8 cellular contexts compared by ENCODE assay signal in genomic region chr19:44657211-44657921, GRCh38. TPM values are rescaled to one million over a fixed set of nuclear protein-coding genes. Genes with fewer than 3 reads are reported as not detected.
DNase-seq lines count a peak whose midpoint lies in the region; ATAC-seq lines count a peak whose summit lies in the region.

No MANE protein-coding gene starts in this region.

- H3K9ac ChIP-seq in mesenchymal stem cell (ENCODE audit: low read length), result no peak overlapping the region

- peak overlapping the region in 1 of 2 experiments; percentile 4 for H3K4me3 ChIP-seq in mesenchymal stem cell (ENCODE audit: insufficient read depth in 1 of 2, low read depth in 1 of 2, low read length in 2 of 2)

- no peak overlapping the region for H3K4me3 Mint-ChIP-seq in activated CD4-positive, alpha-beta T cell treated with anti-CD3 and anti-CD28 coated beads, Interleukin-2, amount 10 ng/mL, durations not matched to agents 7 days and 5 days

- no peak overlapping the region for H4K91ac ChIP-seq in mesenchymal stem cell (ENCODE audit: low read length)

- H3K36me3 ChIP-seq in mesenchymal stem cell (ENCODE audit: control insufficient read depth in 1 of 2, insufficient read depth in 2 of 2, low read depth in 1 of 2, low read length in 2 of 2), result peaks cover 70 to 85% of the 10 kb centered on the region in 2 experiments

- CTCF ChIA-PET in activated CD4-positive, alpha-beta T cell treated with anti-CD3 and anti-CD28 coated beads, Interleukin-2, amount 10 ng/mL, durations not matched to agents 7 days and 5 days (lab: Charles Lee), result interaction anchor here (0.9 to 1.9 kb wide), 5 partner anchors 9 to 113 kb away, joined by 3 to 6 read pairs (median 3); partner anchors contain the start of gene PVR

- no peak overlapping the region for H2BK120ac ChIP-seq in mesenchymal stem cell (ENCODE audit: low read depth, low read length)

- no peaks in the 10 kb centered on the region for H3K36me3 Mint-ChIP-seq in activated CD4-positive, alpha-beta T cell treated with anti-CD3 and anti-CD28 coated beads, Interleukin-2, amount 10 ng/mL, durations not matched to agents 7 days and 5 days (ENCODE audit: low read depth)

- peaks cover 39% of the 10 kb centered on the region for H3K79me1 ChIP-seq in mesenchymal stem cell (replicated peaks; ENCODE audit: low read length, poor library complexity, severe bottlenecking)

- H3K18ac ChIP-seq in mesenchymal stem cell (ENCODE audit: low read depth in 1 of 2, low read length in 2 of 2), result no peak overlapping the region

- no peaks in the 10 kb centered on the region for H3K27me3 Mint-ChIP-seq in activated CD4-positive, alpha-beta T cell treated with anti-CD3 and anti-CD28 coated beads, Interleukin-2, amount 10 ng/mL, durations not matched to agents 7 days and 5 days

- no peak for ATAC-seq in HG03159 (IDR thresholded peaks at IDR 0.05; ENCODE audit: unreplicated experiment)

- H2BK5ac ChIP-seq in mesenchymal stem cell (ENCODE audit: low read depth, low read length, poor library complexity, severe bottlenecking), result no peak overlapping the region

- no peak overlapping the region for H3K23ac ChIP-seq in mesenchymal stem cell (ENCODE audit: low read length in 2 of 2)

- H3K9me3 ChIP-seq in mesenchymal stem cell (ENCODE audit: control insufficient read depth, low read length), result no peaks in the 10 kb centered on the region

- H3K27ac ChIP-seq in mesenchymal stem cell (ENCODE audit: low read length, poor library complexity, severe bottlenecking), result no peak overlapping the region

- H2BK15ac ChIP-seq in mesenchymal stem cell (ENCODE audit: low read depth, poor library complexity, severe bottlenecking), result no peak overlapping the region

- peaks cover 6% of the 10 kb centered on the region for H3K4me1 Mint-ChIP-seq in activated CD4-positive, alpha-beta T cell treated with anti-CD3 and anti-CD28 coated beads, Interleukin-2, amount 10 ng/mL, durations not matched to agents 7 days and 5 days

- H3K4ac ChIP-seq in mesenchymal stem cell (ENCODE audit: low read depth in 1 of 2, low read length in 2 of 2), result no peak overlapping the region

- peaks cover 7% of the 10 kb centered on the region for H3K4me1 ChIP-seq in mesenchymal stem cell (ENCODE audit: control insufficient read depth, insufficient read depth, low read depth, low read length)

- H3K9me3 Mint-ChIP-seq in activated CD4-positive, alpha-beta T cell treated with anti-CD3 and anti-CD28 coated beads, Interleukin-2, amount 10 ng/mL, durations not matched to agents 7 days and 5 days, result no peaks in the 10 kb centered on the region

- no peak overlapping the region for H2AK5ac ChIP-seq in mesenchymal stem cell (ENCODE audit: low read length, severe bottlenecking)

- 59% methylated on average over 24 of the region's 25 CpGs for WGBS in mesenchymal stem cell

- H2BK12ac ChIP-seq in mesenchymal stem cell (ENCODE audit: low read length in 2 of 2), result no peak overlapping the region

- H3K27ac Mint-ChIP-seq in activated CD4-positive, alpha-beta T cell treated with anti-CD3 and anti-CD28 coated beads, Interleukin-2, amount 10 ng/mL, durations not matched to agents 7 days and 5 days, result no peak overlapping the region

- DNase-seq in NCI-H2107 treated with DMSO at 0.1 percent for 48 hours (lab: John Stamatoyannopoulos, UW; ENCODE audit: unreplicated experiment), result peak; percentile 7
- no peak for DNase-seq in NCI-H2107 (lab: John Stamatoyannopoulos, UW)
- DNase-seq in NCI-H1694 (lab: John Stamatoyannopoulos, UW), result peak; percentile 26
- peak; percentile 68 for DNase-seq in activated CD4-positive, alpha-beta T cell treated with anti-CD3 and anti-CD28 coated beads, Interleukin-2, amount 10 ng/mL, durations not matched to agents 7 days and 5 days
- peak; percentile 48 to 67 for DNase-seq in dermis microvascular lymphatic vessel endothelial cell (ENCODE audit: low read depth in 2 of 2)
- peak; percentile 68 for DNase-seq in mesenchymal stem cell
- peak; percentile 55 for DNase-seq in stimulated activated CD8-positive, alpha-beta memory T cell treated with anti-CD3 and anti-CD28 coated beads, Interleukin-4, amount 100 ng/mL, for 24 hours (ENCODE audit: low read depth)

- no peak overlapping the region for H4K8ac ChIP-seq in mesenchymal stem cell (ENCODE audit: low read length)

- no peaks in the 10 kb centered on the region for H3K27me3 ChIP-seq in mesenchymal stem cell (ENCODE audit: control insufficient read depth in 1 of 2, insufficient read depth in 1 of 2, low read length in 2 of 2)

- H2AFZ ChIP-seq in mesenchymal stem cell (ENCODE audit: low read depth, low read length), result no peak overlapping the region

- H3K4me2 ChIP-seq in mesenchymal stem cell (ENCODE audit: low read length, poor library complexity, severe bottlenecking), result no peak overlapping the region

- no peak overlapping the region for H3K14ac ChIP-seq in mesenchymal stem cell (ENCODE audit: low read length in 2 of 2)

- POLR2A ChIA-PET in activated CD4-positive, alpha-beta T cell treated with anti-CD3 and anti-CD28 coated beads, Interleukin-2, amount 10 ng/mL, durations not matched to agents 7 days and 5 days (lab: Charles Lee), result no interaction called here

RNA-seq across cellular contexts. Expression of gene PVR, which starts 13.7 kb away (rescaled TPM):
- total RNA-seq in activated CD4-positive, alpha-beta T cell treated with anti-CD3 and anti-CD28 coated beads, Interleukin-2, amount 10 ng/mL, durations not matched to agents 7 days and 5 days, result 1 to 10 TPM; 1.9 TPM
- 53.8 and 84.7 TPM in 2 replicates for total RNA-seq in dermis microvascular lymphatic vessel endothelial cell
- 32.2 TPM for polyA plus RNA-seq in mesenchymal stem cell (2013, experiment 1 of 2)
- polyA plus RNA-seq in mesenchymal stem cell (2013, experiment 2 of 2), result 33.3 TPM

RNA-seq across cellular contexts. Expression of gene CEACAM19, which starts 13.9 kb away (rescaled TPM):
- under 1 TPM in 1 of 2 experiments, not detected in 1; 0.23 TPM for total RNA-seq in activated CD4-positive, alpha-beta T cell treated with anti-CD3 and anti-CD28 coated beads, Interleukin-2, amount 10 ng/mL, durations not matched to agents 7 days and 5 days
- 0.51 and 1.1 TPM in 2 replicates for total RNA-seq in dermis microvascular lymphatic vessel endothelial cell
- 2.2 TPM for polyA plus RNA-seq in mesenchymal stem cell (2013, experiment 1 of 2)
- 1.8 TPM for polyA plus RNA-seq in mesenchymal stem cell (2013, experiment 2 of 2)

RNA-seq across cellular contexts. Expression of gene CEACAM16, which starts 41.6 kb away (rescaled TPM):
- not detected for total RNA-seq in activated CD4-positive, alpha-beta T cell treated with anti-CD3 and anti-CD28 coated beads, Interleukin-2, amount 10 ng/mL, durations not matched to agents 7 days and 5 days
- not detected in 2 replicates for total RNA-seq in dermis microvascular lymphatic vessel endothelial cell
- polyA plus RNA-seq in mesenchymal stem cell (2013, experiment 1 of 2), result not detected
- polyA plus RNA-seq in mesenchymal stem cell (2013, experiment 2 of 2), result not detected

RNA-seq across cellular contexts. Expression of gene IGSF23, which starts 44.0 kb away (rescaled TPM):
- not detected for total RNA-seq in activated CD4-positive, alpha-beta T cell treated with anti-CD3 and anti-CD28 coated beads, Interleukin-2, amount 10 ng/mL, durations not matched to agents 7 days and 5 days
- 0.13 TPM in 2 replicates for total RNA-seq in dermis microvascular lymphatic vessel endothelial cell
- polyA plus RNA-seq in mesenchymal stem cell (2013, experiment 1 of 2), result 0.08 TPM
- 0.21 TPM for polyA plus RNA-seq in mesenchymal stem cell (2013, experiment 2 of 2)

Comparison
In these comparisons a context has a peak if more than half of its experiments do, and no peak if none do; other contexts are left out.
1. RNA of gene PVR, which starts 13.7 kb away (total RNA-seq): 53.8 to 84.7 TPM in dermis microvascular lymphatic vessel endothelial cell; 1.9 TPM in activated CD4-positive, alpha-beta T cell treated with anti-CD3 and anti-CD28 coated beads, Interleukin-2, amount 10 ng/mL, durations not matched to agents 7 days and 5 days; every median in the first group is over 10 times any median in the second.